ENCODE assay signal across 14 cellular contexts in genomic region chr4:38411092-38411491, GRCh38.
DNase-seq lines count a peak whose midpoint lies in the region; ATAC-seq, FAIRE-seq and TF ChIP-seq lines count a peak whose summit lies in the region.
"Had no signal": no experiment of that assay in that cellular context is flagged by ENCODE, and none has a peak within 500 bp of the region (broad histone marks: within the 10 kb centered on the region; RNA-seq: fewer than 3 reads in every experiment).

No MANE protein-coding gene starts in this region.

- H3K27me3 Mint-ChIP-seq in nephron (ENCODE audit: low read depth) (no peaks in the 10 kb centered on the region), CD14-positive monocyte (ENCODE audit: low read depth in 3 of 3) (peaks cover 0 to 4% (median 1%) of the 10 kb centered on the region in 3 donors)

- no peak overlapping the region for H2AFZ ChIP-seq in HepG2 (ENCODE audit: low read length)

- H3K9me3 Mint-ChIP-seq in nephron (no peaks in the 10 kb centered on the region), CD14-positive monocyte (peaks cover 0 to 1% (median 0%) of the 10 kb centered on the region in 7 donors)

- H3K36me3 Mint-ChIP-seq in nephron (ENCODE audit: low read depth) (no peaks in the 10 kb centered on the region), CD14-positive monocyte (no peaks in the 10 kb centered on the region)
- H3K36me3 Mint-ChIP-seq: activated CD8-positive, alpha-beta memory T cell treated with anti-CD3 and anti-CD28 coated beads, Interleukin-2, amount 10 ng/mL, durations not matched to agents 7 days and 5 days had no signal

- no TSS peak for BruUV-seq in HepG2 (replicated peaks; lab: Mats Ljungman, UMichigan)

- H3K4me3 ChIP-seq in heart left ventricle (no peak overlapping the region), HepG2 (replicated peaks in 1 of 3; ENCODE audit: insufficient read depth in 1 of 3, low read depth in 2 of 3, low read length in 3 of 3) (no peak overlapping the region)

- POLR2A ChIA-PET in HepG2 (lab: Yijun Ruan, JAX): no interaction called here

- no peaks in the 10 kb centered on the region for H3K79me2 ChIP-seq in HepG2 (ENCODE audit: insufficient read depth, low read length)

- H3K4me3 Mint-ChIP-seq in nephron: no peak overlapping the region
- no peak overlapping the region for H3K4me3 Mint-ChIP-seq in CD14-positive monocyte
- H3K4me3 Mint-ChIP-seq: activated CD8-positive, alpha-beta memory T cell treated with anti-CD3 and anti-CD28 coated beads, Interleukin-2, amount 10 ng/mL, durations not matched to agents 7 days and 5 days had no signal

- H3K27ac Mint-ChIP-seq in nephron (peak overlapping the region in 2 of 3 experiments; percentile 30 to 54), CD14-positive monocyte (no peak overlapping the region)
- H3K27ac Mint-ChIP-seq: activated CD8-positive, alpha-beta memory T cell treated with anti-CD3 and anti-CD28 coated beads, Interleukin-2, amount 10 ng/mL, durations not matched to agents 7 days and 5 days had no signal

- CTCF ChIA-PET in HepG2 (lab: Yijun Ruan, JAX; ENCODE audit: low intra/inter-chr PET ratio, low total read pairs): no interaction called here

- H3K27me3 ChIP-seq in heart left ventricle (no peaks in the 10 kb centered on the region), HepG2 (ENCODE audit: control insufficient read depth in 1 of 2, insufficient read depth in 2 of 2, low read length in 2 of 2) (no peaks in the 10 kb centered on the region)

- H3K4me1 Mint-ChIP-seq in nephron: peaks cover 34% of the 10 kb centered on the region
- H3K4me1 Mint-ChIP-seq in CD14-positive monocyte: no peaks in the 10 kb centered on the region
- H3K4me1 Mint-ChIP-seq: activated CD8-positive, alpha-beta memory T cell treated with anti-CD3 and anti-CD28 coated beads, Interleukin-2, amount 10 ng/mL, durations not matched to agents 7 days and 5 days had no signal

- H3K4me2 ChIP-seq in HepG2 (ENCODE audit: low read depth, low read length): no peak overlapping the region
- H3K4me2 ChIP-seq: KMS-11 had no signal

- TF ChIP-seq CTCF in GM20000 (IDR thresholded peaks at IDR 0.05; ENCODE audit: extremely low read depth, missing control alignments): no peak
- no peak for TF ChIP-seq CTCF in nephron (IDR thresholded peaks at IDR 0.05; ENCODE audit: unreplicated experiment in 3 of 3)
- no peak for TF ChIP-seq CTCF in CD14-positive monocyte (IDR thresholded peaks at IDR 0.05)
- TF ChIP-seq CTCF in heart left ventricle (IDR thresholded peaks at IDR 0.05): no peak
- TF ChIP-seq CTCF in HepG2 (CRISPR knock-in tag; IDR thresholded peaks at IDR 0.05): no peak

- H3K9me3 ChIP-seq in heart left ventricle (no peaks in the 10 kb centered on the region), HepG2 (ENCODE audit: low read length) (no peaks in the 10 kb centered on the region)

- no peak for TF ChIP-seq POLR2A in heart left ventricle (IDR thresholded peaks at IDR 0.05)
- TF ChIP-seq POLR2A in HepG2 (IDR thresholded peaks at IDR 0.05; ENCODE audit: insufficient read depth in 1 of 2, low read depth in 2 of 2, low read length in 2 of 2): no peak

- TF ChIP-seq RAD21 in HepG2 (CRISPR knock-in tag; IDR thresholded peaks at IDR 0.05): no peak

- in situ Hi-C loops in HepG2 (cut with HindIII; ENCODE audit: extremely low pct_ligation_motif_present, low pct_unique_long_range_greater_than_20kb): no loop called here

- no peak overlapping the region for H3K27ac ChIP-seq in heart left ventricle
- no peak overlapping the region for H3K27ac ChIP-seq in HepG2 (ENCODE audit: extremely low read length, insufficient read depth, low read length)
- H3K27ac ChIP-seq: KMS-11 had no signal

- no peak for FAIRE-seq in HepG2 (lab: Jason Lieb, UNC)

- ATAC-seq in GM18511 (IDR thresholded peaks at IDR 0.05; ENCODE audit: unreplicated experiment) (peak; percentile 80), HG03135 (IDR thresholded peaks at IDR 0.05; ENCODE audit: unreplicated experiment) (peak; percentile 76), heart left ventricle (no peak), HepG2 (no peak)
- ATAC-seq: activated CD8-positive, alpha-beta memory T cell treated with anti-CD3 and anti-CD28 coated beads, Interleukin-2, amount 10 ng/mL, durations not matched to agents 7 days and 5 days; PC-3 had no signal

- intact Hi-C loops in CD14-positive monocyte (cut with micrococcal nuclease): no loop called here
- intact Hi-C loops in heart left ventricle (cut with DNase I): no loop called here
- intact Hi-C loops in HepG2 (cut with micrococcal nuclease; ENCODE audit: unreplicated experiment): no loop called here

- no peak overlapping the region for H3K9ac ChIP-seq in HepG2 (ENCODE audit: insufficient read depth, low read depth, low read length)
- H3K9ac ChIP-seq: KMS-11 had no signal

- H3K36me3 ChIP-seq in heart left ventricle: no peaks in the 10 kb centered on the region
- no peaks in the 10 kb centered on the region for H3K36me3 ChIP-seq in HepG2 (replicated peaks in 1 of 2; ENCODE audit: control insufficient read depth in 1 of 2, insufficient read depth in 2 of 2, low read length in 2 of 2)

- 70 to 85% (median 80%) methylated on average over 4 of the region's 4 CpGs for WGBS in heart left ventricle, 4 donors
- WGBS in HepG2 (ENCODE audit: low lambda C conversion rate): 77% methylated on average over 4 of the region's 4 CpGs

- peaks cover 0 to 5% (median 0%) of the 10 kb centered on the region in 12 donors for H3K4me1 ChIP-seq in heart left ventricle
- H3K4me1 ChIP-seq in HepG2 (ENCODE audit: insufficient read depth, low read length): peaks cover 52% of the 10 kb centered on the region

- DNase-seq in GM20000 (ENCODE audit: low spot score) (peak; percentile 61), CD14-positive monocyte (ENCODE audit: low spot score) (no peak), heart left ventricle (no peak), HepG2 (ENCODE audit: low spot score) (no peak)
- DNase-seq: activated CD8-positive, alpha-beta memory T cell treated with anti-CD3 and anti-CD28 coated beads, Interleukin-2, amount 10 ng/mL, durations not matched to agents 7 days and 5 days; aorta; hypothalamus; mesenchymal stem cell; NCI-H2029 treated with DMSO at 0.1 percent for 48 hours; PC-3 had no signal

- H4K20me1 ChIP-seq in HepG2 (ENCODE audit: insufficient read depth, low read length): no peaks in the 10 kb centered on the region

- TF ChIP-seq EP300 in HepG2 (IDR thresholded peaks at IDR 0.05; ENCODE audit: low read depth in 2 of 2, low read length in 2 of 2) (no peak), HepG2 (CRISPR knock-in tag; IDR thresholded peaks at IDR 0.05; ENCODE audit: borderline replicate concordance) (no peak)

TF ChIP-seq in HepG2, 621 proteins besides CTCF, POLR2A, EP300 and RAD21:
- TF ChIP-seq FIP1L1 (IDR thresholded peaks at IDR 0.05; ENCODE audit: borderline replicate concordance, insufficient read depth, low read depth, low read length) (no peak), ZNF644 (CRISPR knock-in tag; IDR thresholded peaks at IDR 0.05; ENCODE audit: low read depth) (no peak), ZBTB10 (CRISPR knock-in tag; IDR thresholded peaks at IDR 0.05; ENCODE audit: borderline replicate concordance) (no peak), ZNF362 (CRISPR knock-in tag; IDR thresholded peaks at IDR 0.05; ENCODE audit: borderline replicate concordance) (no peak), ZBTB38 (CRISPR knock-in tag; IDR thresholded peaks at IDR 0.05) (no peak), ATF1 (CRISPR knock-in tag; IDR thresholded peaks at IDR 0.05) (no peak), SKI (IDR thresholded peaks at IDR 0.05; ENCODE audit: partially characterized antibody) (no peak), MTF2 (CRISPR knock-in tag; IDR thresholded peaks at IDR 0.05; ENCODE audit: borderline replicate concordance) (no peak), ZNF747 (CRISPR knock-in tag; IDR thresholded peaks at IDR 0.05; ENCODE audit: borderline replicate concordance) (no peak), BCL6 (CRISPR knock-in tag; IDR thresholded peaks at IDR 0.05) (no peak), ZNF557 (CRISPR knock-in tag; IDR thresholded peaks at IDR 0.05) (no peak), GFI1 (CRISPR knock-in tag; IDR thresholded peaks at IDR 0.05; ENCODE audit: borderline replicate concordance) (no peak), PAX8 (CRISPR knock-in tag; IDR thresholded peaks at IDR 0.05; ENCODE audit: borderline replicate concordance) (no peak), ZNF234 (CRISPR knock-in tag; conservative IDR thresholded peaks at IDR 0.05) (no peak)

Comparison
In these comparisons a context has a peak if more than half of its experiments do, and no peak if none do; other contexts are left out.
1. ATAC-seq: peak in GM18511 (single experiment) and HG03135 (single experiment); none in heart left ventricle (0 of 4) and HepG2 (single experiment).
2. H3K27ac Mint-ChIP-seq: peak in nephron (2 of 3); none in CD14-positive monocyte (0 of 7).